Comparison of ENCODE assay signal across 4 cellular contexts in the genomic region with DNA sequence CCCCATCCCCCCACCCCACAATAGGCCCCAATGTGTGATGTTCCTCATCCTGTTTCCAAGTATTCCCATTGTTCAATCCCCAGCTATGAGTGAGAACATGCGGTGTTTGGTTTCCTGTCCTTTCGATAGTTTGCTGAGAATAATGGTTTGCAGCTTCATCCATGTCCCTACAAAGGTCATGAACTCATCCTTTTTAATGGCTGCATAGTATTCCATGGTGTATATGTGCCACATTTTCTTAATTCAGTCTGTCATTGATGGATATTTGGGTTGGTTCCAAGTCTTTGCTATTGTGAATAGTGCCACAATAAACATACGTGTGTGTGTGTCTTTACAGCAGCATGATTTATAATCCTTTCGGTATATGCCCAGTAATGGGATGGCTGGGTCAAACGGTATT. TPM values are rescaled to one million over a fixed set of nuclear protein-coding genes. Genes with fewer than 3 reads are reported as not detected.
"Had no signal": no experiment of that assay in that cellular context is flagged by ENCODE, and none has a peak within 500 bp of the region (broad histone marks: within the 10 kb centered on the region; RNA-seq: fewer than 3 reads in every experiment).

No MANE protein-coding gene starts in this region.

RNA-seq across cellular contexts. Expression of a gene that starts 19.6 kb away (rescaled TPM):
- total RNA-seq: LHCN-M2, M059J, MCF 10A had no signal

RNA-seq across cellular contexts. Expression of a gene that starts 37.0 kb away (rescaled TPM):
- total RNA-seq: M059J had no signal

RNA-seq across cellular contexts. Expression of a gene that starts 52.4 kb away (rescaled TPM):
- total RNA-seq: M059J, NCI-H460 had no signal
